Comparison of ENCODE assay signal across 8 cellular contexts in the genomic region with DNA sequence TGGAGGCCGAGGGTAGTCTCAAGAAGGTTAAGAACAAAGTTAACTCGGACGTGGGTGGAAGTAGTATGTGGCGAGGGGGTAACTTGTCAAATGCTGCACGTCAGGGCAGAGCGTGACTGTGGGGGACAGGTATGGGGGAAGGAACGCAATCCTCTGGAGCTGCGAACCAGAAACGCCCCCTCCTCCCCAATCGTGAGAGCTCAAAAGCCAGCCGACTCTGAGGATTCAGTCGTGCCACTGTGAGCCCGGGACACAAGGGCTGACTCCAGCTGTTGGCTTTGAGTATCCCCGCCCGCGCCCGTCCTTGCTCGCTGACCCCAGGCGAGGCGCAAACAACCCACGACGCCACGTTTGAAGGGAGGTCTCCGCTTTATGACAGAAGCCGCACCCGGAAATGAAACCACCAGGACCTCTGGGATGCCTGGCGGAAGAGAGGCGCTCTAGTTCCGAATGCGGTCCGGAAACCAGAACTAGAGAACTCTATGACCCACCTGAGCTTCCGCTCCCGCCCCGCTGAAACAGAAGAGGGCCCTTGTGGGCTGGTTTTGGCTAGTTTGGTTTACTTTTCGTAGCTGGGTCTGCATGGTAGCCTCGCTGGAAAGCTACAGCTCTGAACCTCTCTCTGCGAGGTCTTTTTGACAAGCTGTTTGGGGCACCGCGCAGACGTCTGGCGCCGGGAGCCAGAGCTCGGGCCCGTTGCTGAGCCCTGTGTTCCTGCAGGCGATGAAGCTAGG. TPM values are rescaled to one million over a fixed set of nuclear protein-coding genes. Genes with fewer than 3 reads are reported as not detected.
DNase-seq lines count a peak whose midpoint lies in the region; ATAC-seq and TF ChIP-seq lines count a peak whose summit lies in the region.

Gene PEX12 (minus strand): TSS at position 377 of the 734 bp plus-strand sequence. CDS start 550 bp downstream, outside the sequence.

- no peaks in the 10 kb centered on the region for H3K9me3 Mint-ChIP-seq in activated naive CD8-positive, alpha-beta T cell treated with anti-CD3 and anti-CD28 coated beads for 36 hours

- no peaks in the 10 kb centered on the region for H3K36me3 ChIP-seq in ovary
- H3K36me3 ChIP-seq in thyroid gland = peaks cover 4 to 16% of the 10 kb centered on the region in 2 donors

- WGBS in ovary, 3 donors = 0% methylated on average over 45 of the region's 45 CpGs
- WGBS in thyroid gland, 2 donors = 0 to 1% methylated on average over 32 to 37 of the region's 45 CpGs

- TF ChIP-seq POLR2A in ovary (IDR thresholded peaks at IDR 0.05) = peak; percentile 72
- TF ChIP-seq POLR2A in thyroid gland (IDR thresholded peaks at IDR 0.05) = peak in 1 of 2 donors; percentile 86

- H3K27me3 Mint-ChIP-seq in activated naive CD8-positive, alpha-beta T cell treated with anti-CD3 and anti-CD28 coated beads for 36 hours = no peaks in the 10 kb centered on the region

- peak; percentile 87 for ATAC-seq in HG02588 (IDR thresholded peaks at IDR 0.05; ENCODE audit: unreplicated experiment)
- peak; percentile 98 for ATAC-seq in Right ventricle myocardium superior (ENCODE audit: poor library complexity)

- no peaks in the 10 kb centered on the region for H3K27me3 ChIP-seq in ovary
- H3K27me3 ChIP-seq in thyroid gland = no peaks in the 10 kb centered on the region

- TF ChIP-seq CTCF in ovary (IDR thresholded peaks at IDR 0.05) = no peak
- TF ChIP-seq CTCF in thyroid gland (IDR thresholded peaks at IDR 0.05) = no peak

- H3K4me1 Mint-ChIP-seq in activated naive CD8-positive, alpha-beta T cell treated with anti-CD3 and anti-CD28 coated beads for 36 hours = peaks cover 25% of the 10 kb centered on the region

- H3K9me3 ChIP-seq in ovary (no peaks in the 10 kb centered on the region), thyroid gland (no peaks in the 10 kb centered on the region)

- H3K4me3 ChIP-seq in ovary (peak within 1 kb of the TSS; percentile 90), thyroid gland (replicated peaks in 1 of 3) (peak within 1 kb of the TSS; percentile 68 to 79 (median 77))

- peak within 1 kb of the TSS; percentile 97 for H3K27ac Mint-ChIP-seq in activated naive CD8-positive, alpha-beta T cell treated with anti-CD3 and anti-CD28 coated beads for 36 hours

- H3K36me3 Mint-ChIP-seq in activated naive CD8-positive, alpha-beta T cell treated with anti-CD3 and anti-CD28 coated beads for 36 hours = peaks cover 7% of the 10 kb centered on the region

- TF ChIP-seq EP300 in ovary (IDR thresholded peaks at IDR 0.05) = no peak

- DNase-seq in GF-D8 (lab: John Stamatoyannopoulos, UW) (peak; percentile 61), NCI-H1105 (lab: John Stamatoyannopoulos, UW) (peak; percentile 83), SKM-1 (lab: John Stamatoyannopoulos, UW; ENCODE audit: unreplicated experiment) (peak; percentile 63), Right ventricle myocardium superior (peak; percentile 92), ovary (peak; percentile 85 to 90 (median 87)), thyroid gland (peak; percentile 92 to 93)
- peak; percentile 87 for DNase-seq in activated naive CD8-positive, alpha-beta T cell treated with anti-CD3 and anti-CD28 coated beads for 36 hours

- peak within 1 kb of the TSS; percentile 91 for H3K4me3 Mint-ChIP-seq in activated naive CD8-positive, alpha-beta T cell treated with anti-CD3 and anti-CD28 coated beads for 36 hours

- H3K27ac ChIP-seq in ovary (peak within 1 kb of the TSS in 1 of 2 donors; percentile 83), thyroid gland (peak within 1 kb of the TSS; percentile 79 to 89 (median 86))

- intact Hi-C loops in Right ventricle myocardium superior (cut with DNase I) = no loop called here
- intact Hi-C loops in ovary (cut with DNase I) = no loop called here
- intact Hi-C loops in thyroid gland (cut with DNase I) = no loop called here

- peaks cover 3% of the 10 kb centered on the region for H3K4me1 ChIP-seq in ovary (ENCODE audit: insufficient read depth)
- H3K4me1 ChIP-seq in thyroid gland = peaks cover 10 to 17% of the 10 kb centered on the region in 2 donors

RNA-seq across cellular contexts. Expression of gene PEX12, which starts in this region (rescaled TPM):
- total RNA-seq in activated naive CD8-positive, alpha-beta T cell treated with anti-CD3 and anti-CD28 coated beads for 36 hours = 1 to 10 TPM; 6.6 to 6.9 TPM
- total RNA-seq in Right ventricle myocardium superior (7.0 TPM), ovary (1 to 10 TPM; 4.0 to 9.3 (median 6.5) TPM), thyroid gland (10 to 100 TPM in 2 of 4 donors, 1 to 10 TPM in 2; 6.1 to 12.0 (median 9.8) TPM)
- 1 to 10 TPM; 6.2 to 9.8 TPM for polyA plus RNA-seq in ovary
